Comparison of ENCODE assay signal across 16 cellular contexts in the genomic region with DNA sequence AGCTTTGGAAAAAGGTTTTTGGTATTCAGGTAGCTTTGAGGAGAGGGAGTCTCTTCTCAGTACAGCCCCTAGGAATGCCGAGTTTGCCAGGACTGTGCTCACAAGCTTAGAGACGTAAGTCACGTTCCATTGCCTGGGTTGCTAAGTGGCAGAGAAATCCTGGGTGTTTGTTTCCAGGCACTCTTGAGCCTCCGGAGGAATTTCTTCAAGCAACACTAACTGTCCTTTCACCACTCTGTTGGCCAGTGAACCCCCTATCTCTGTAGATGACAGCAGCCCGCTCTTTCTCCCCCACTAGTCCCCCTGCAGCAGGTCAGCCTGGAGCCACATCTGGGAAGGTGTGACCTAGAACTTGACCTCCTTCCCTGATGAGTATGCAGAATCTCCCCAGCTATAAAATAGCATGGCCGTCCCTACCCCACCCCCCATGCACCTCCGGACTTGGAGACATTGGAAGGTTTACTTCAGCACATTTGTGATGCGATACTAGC.
DNase-seq lines count a peak whose midpoint lies in the region; ATAC-seq and TF ChIP-seq lines count a peak whose summit lies in the region.
"Had no signal": no experiment of that assay in that cellular context is flagged by ENCODE, and none has a peak within 500 bp of the region (broad histone marks: within the 10 kb centered on the region; RNA-seq: fewer than 3 reads in every experiment).

No MANE protein-coding gene starts in this region.

- ATAC-seq in upper lobe of left lung (ENCODE audit: low FRiP score in 2 of 2) = no peak
- ATAC-seq: CD8-positive, alpha-beta T cell had no signal

- no peak overlapping the region for H3K4me3 Mint-ChIP-seq in osteocyte (ENCODE audit: unreplicated experiment)
- H3K4me3 Mint-ChIP-seq: activated naive CD4-positive, alpha-beta T cell treated with anti-CD3 and anti-CD28 coated beads, Interleukin-2, amount 10 ng/mL, durations not matched to agents 7 days and 5 days; T-helper 1 cell treated with Interleukin-12 subunit alpha and Interleukin-12 subunit beta and Interleukin-4 antibody, amounts not matched to agents 30 μg/mL and 1 μg/mL, for 36 hours had no signal

- H3K9me3 Mint-ChIP-seq in osteocyte (ENCODE audit: unreplicated experiment) = no peaks in the 10 kb centered on the region
- H3K9me3 Mint-ChIP-seq: activated naive CD4-positive, alpha-beta T cell treated with anti-CD3 and anti-CD28 coated beads, Interleukin-2, amount 10 ng/mL, durations not matched to agents 7 days and 5 days; CD8-positive, alpha-beta T cell had no signal

- DNase-seq in cardiac muscle cell (ENCODE audit: low read depth in 1 of 2, low spot score in 1 of 2) = peak in 1 of 2 donors; percentile 66
- DNase-seq in cardiac septum (ENCODE audit: low spot score) = no peak
- DNase-seq in osteocyte (ENCODE audit: extremely low spot score, unreplicated experiment) = peak; percentile 44
- DNase-seq in upper lobe of left lung = no peak
- no peak for DNase-seq in dedifferentiated amniotic fluid mesenchymal stem cell (ENCODE audit: extremely low spot score)
- DNase-seq in activated CD8-positive, alpha-beta memory T cell treated with anti-CD3 and anti-CD28 coated beads, Interleukin-2, amount 50 U/mL, for 48 hours = no peak
- DNase-seq in posterior vena cava (ENCODE audit: low spot score) = no peak
- DNase-seq: activated naive CD4-positive, alpha-beta T cell treated with anti-CD3 and anti-CD28 coated beads, Interleukin-2, amount 10 ng/mL, durations not matched to agents 7 days and 5 days; brain microvascular endothelial cell; foreskin fibroblast; Kasumi-1; NCI-H1436; Right ventricle myocardium superior had no signal

- intact Hi-C loops in cardiac septum (cut with DNase I) = loop anchor here (5.0 kb wide), 1 partner anchor 157 kb away; no protein-coding TSS in a partner anchor
- intact Hi-C loops in posterior vena cava (cut with DNase I) = loop anchor here in 1 of 2 donors (5.0 kb wide), 1 partner anchor 38 kb away; no protein-coding TSS in a partner anchor

- no peak overlapping the region for H3K27ac Mint-ChIP-seq in osteocyte (ENCODE audit: unreplicated experiment)
- H3K27ac Mint-ChIP-seq: activated naive CD4-positive, alpha-beta T cell treated with anti-CD3 and anti-CD28 coated beads, Interleukin-2, amount 10 ng/mL, durations not matched to agents 7 days and 5 days; CD8-positive, alpha-beta T cell; T-helper 1 cell treated with Interleukin-12 subunit alpha and Interleukin-12 subunit beta and Interleukin-4 antibody, amounts not matched to agents 30 μg/mL and 1 μg/mL, for 36 hours had no signal

- 68 to 73% methylated on average over 8 of the region's 8 CpGs for WGBS in upper lobe of left lung, 2 donors

- H3K4me1 ChIP-seq in cardiac muscle cell (ENCODE audit: low read depth) (peaks cover 55% of the 10 kb centered on the region), upper lobe of left lung (peaks cover 14 to 40% (median 31%) of the 10 kb centered on the region in 4 donors)

- H3K9me3 ChIP-seq in cardiac muscle cell (ENCODE audit: low read depth) (no peaks in the 10 kb centered on the region), upper lobe of left lung (no peaks in the 10 kb centered on the region)

- H3K4me3 ChIP-seq in cardiac muscle cell = no peak overlapping the region
- no peak overlapping the region for H3K4me3 ChIP-seq in upper lobe of left lung

- TF ChIP-seq POLR2A in upper lobe of left lung (IDR thresholded peaks at IDR 0.05) = peak in 1 of 4 donors; percentile 14

- no peaks in the 10 kb centered on the region for H3K36me3 Mint-ChIP-seq in osteocyte (ENCODE audit: unreplicated experiment)
- H3K36me3 Mint-ChIP-seq: activated naive CD4-positive, alpha-beta T cell treated with anti-CD3 and anti-CD28 coated beads, Interleukin-2, amount 10 ng/mL, durations not matched to agents 7 days and 5 days; CD8-positive, alpha-beta T cell had no signal

- H3K27ac ChIP-seq in cardiac muscle cell (peak overlapping the region; percentile 86), layer of hippocampus (ENCODE audit: low read depth, low read length) (peak overlapping the region; percentile 30), upper lobe of left lung (peak overlapping the region; percentile 67 to 92 (median 76))
- H3K27ac ChIP-seq: brain microvascular endothelial cell had no signal

- H3K27me3 ChIP-seq in cardiac muscle cell (no peaks in the 10 kb centered on the region), layer of hippocampus (ENCODE audit: control insufficient read depth, insufficient read depth, low read length) (no peaks in the 10 kb centered on the region), upper lobe of left lung (no peaks in the 10 kb centered on the region)
- H3K27me3 ChIP-seq: brain microvascular endothelial cell had no signal

- TF ChIP-seq EP300 in upper lobe of left lung (IDR thresholded peaks at IDR 0.05) = no peak

- peaks cover 2% of the 10 kb centered on the region for H3K27me3 Mint-ChIP-seq in osteocyte (ENCODE audit: unreplicated experiment)

- TF ChIP-seq CTCF in cardiac muscle cell (IDR thresholded peaks at IDR 0.05; ENCODE audit: low read depth, low read length) (no peak), osteocyte (IDR thresholded peaks at IDR 0.05) (no peak), upper lobe of left lung (IDR thresholded peaks at IDR 0.05) (no peak)

- H3K36me3 ChIP-seq in cardiac muscle cell = no peaks in the 10 kb centered on the region
- H3K36me3 ChIP-seq in upper lobe of left lung = no peaks in the 10 kb centered on the region
- H3K36me3 ChIP-seq: brain microvascular endothelial cell had no signal

- peaks cover 21% of the 10 kb centered on the region for H3K4me1 Mint-ChIP-seq in osteocyte (ENCODE audit: unreplicated experiment)

Comparison
In these comparisons a context has a peak if more than half of its experiments do, and no peak if none do; other contexts are left out.
1. H3K27ac ChIP-seq: peak in every context shown above with its lines; median percentile 86 in cardiac muscle cell; 76 in upper lobe of left lung; 30 in layer of hippocampus.